In genomic region chr2:113291191-113291590, GRCh38 we compare ENCODE assay signal across 2 cellular contexts.
TF ChIP-seq lines count a peak whose summit lies in the region.

No MANE protein-coding gene starts in this region.

TF ChIP-seq in WTC11, 78 proteins besides CTCF, POLR2A, EP300 and RAD21 (continued from another document):
- TF ChIP-seq FOXP4 (CRISPR knock-in tag; IDR thresholded peaks at IDR 0.05) (no peak), NR1H2 (CRISPR knock-in tag; IDR thresholded peaks at IDR 0.05) (no peak), RELA (CRISPR knock-in tag; IDR thresholded peaks at IDR 0.05; ENCODE audit: borderline replicate concordance) (no peak), ATF3 (CRISPR knock-in tag; conservative IDR thresholded peaks at IDR 0.05) (no peak), FOXK1 (CRISPR knock-in tag; IDR thresholded peaks at IDR 0.05) (no peak), AFF4 (CRISPR knock-in tag; IDR thresholded peaks at IDR 0.05; ENCODE audit: borderline replicate concordance) (no peak), CDX4 (CRISPR knock-in tag; IDR thresholded peaks at IDR 0.05; ENCODE audit: borderline replicate concordance) (no peak), OVOL2 (CRISPR knock-in tag; IDR thresholded peaks at IDR 0.05; ENCODE audit: borderline replicate concordance) (no peak), HMGA2 (CRISPR knock-in tag; IDR thresholded peaks at IDR 0.05) (no peak), USF1 (CRISPR knock-in tag; IDR thresholded peaks at IDR 0.05) (no peak), ERG (CRISPR knock-in tag; IDR thresholded peaks at IDR 0.05) (no peak), EMX1 (CRISPR knock-in tag; IDR thresholded peaks at IDR 0.05) (no peak), ZNF281 (CRISPR knock-in tag; IDR thresholded peaks at IDR 0.05) (no peak)

TF ChIP-seq in SK-N-SH, 30 proteins besides CTCF, POLR2A, EP300 and RAD21 (continued from another document):
- no peak for TF ChIP-seq PBX3 (IDR thresholded peaks at IDR 0.05)
- TF ChIP-seq RCOR1 (IDR thresholded peaks at IDR 0.05; ENCODE audit: low read length), result no peak
- TF ChIP-seq YY1 (IDR thresholded peaks at IDR 0.05; ENCODE audit: low read depth), result no peak
- no peak for TF ChIP-seq MEF2A (IDR thresholded peaks at IDR 0.05; ENCODE audit: borderline replicate concordance, low read depth)
- TF ChIP-seq TCF12 (IDR thresholded peaks at IDR 0.05), result no peak
- no peak for TF ChIP-seq REST (IDR thresholded peaks at IDR 0.05; ENCODE audit: low read depth, low read length)
- no peak for TF ChIP-seq USF2 (IDR thresholded peaks at IDR 0.05; ENCODE audit: borderline replicate concordance, low read depth, low read length)
TF ChIP-seq in SK-N-SH: peak in this region for 0.
